In genomic region chr3:134600685-134601502, GRCh38 we compare ENCODE assay signal across 8 cellular contexts. TPM values are rescaled to one million over a fixed set of nuclear protein-coding genes. Genes with fewer than 3 reads are reported as not detected.
A peak's percentile ranks its signal among the peaks of the same experiment; 100 is the strongest.
DNase-seq lines count a peak whose midpoint lies in the region; ATAC-seq and FAIRE-seq lines count a peak whose summit lies in the region.

No MANE protein-coding gene starts in this region.

- no peak overlapping the region for H3K27ac ChIP-seq in mesenchymal stem cell (ENCODE audit: low read length, poor library complexity, severe bottlenecking)

- H3K4me2 ChIP-seq in mesenchymal stem cell (ENCODE audit: low read length, poor library complexity, severe bottlenecking), result no peak overlapping the region

- H4K8ac ChIP-seq in mesenchymal stem cell (ENCODE audit: low read length), result no peak overlapping the region

- no peak overlapping the region for H2AK5ac ChIP-seq in mesenchymal stem cell (ENCODE audit: low read length, severe bottlenecking)

- H2BK5ac ChIP-seq in mesenchymal stem cell (ENCODE audit: low read depth, low read length, poor library complexity, severe bottlenecking), result no peak overlapping the region

- H4K91ac ChIP-seq in mesenchymal stem cell (ENCODE audit: low read length), result no peak overlapping the region

- FAIRE-seq in GM18507 (lab: Jason Lieb, UNC), result peak; percentile 81

- H3K36me3 ChIP-seq in endocrine pancreas (ENCODE audit: control insufficient read depth, insufficient read depth, low read length) (no peaks in the 10 kb centered on the region), mesenchymal stem cell (ENCODE audit: control insufficient read depth in 1 of 2, insufficient read depth in 2 of 2, low read depth in 1 of 2, low read length in 2 of 2) (no peaks in the 10 kb centered on the region)

- H3K27me3 ChIP-seq in endocrine pancreas (ENCODE audit: control insufficient read depth, insufficient read depth, low read length) (no peaks in the 10 kb centered on the region), mesenchymal stem cell (ENCODE audit: control insufficient read depth in 1 of 2, insufficient read depth in 1 of 2, low read length in 2 of 2) (peaks cover 11 to 14% of the 10 kb centered on the region in 2 experiments)

- H3K9ac ChIP-seq in endocrine pancreas (ENCODE audit: control insufficient read depth, insufficient read depth, low read length) (peak overlapping the region; percentile 16), mesenchymal stem cell (ENCODE audit: low read length) (no peak overlapping the region)

- ATAC-seq in HG03159 (IDR thresholded peaks at IDR 0.05; ENCODE audit: unreplicated experiment), result peak; percentile 70

- H3K18ac ChIP-seq in mesenchymal stem cell (ENCODE audit: low read depth in 1 of 2, low read length in 2 of 2), result no peak overlapping the region

- H3K79me1 ChIP-seq in mesenchymal stem cell (replicated peaks; ENCODE audit: low read length, poor library complexity, severe bottlenecking), result no peaks in the 10 kb centered on the region

- peak; percentile 61 for DNase-seq in ACHN
- peak; percentile 74 for DNase-seq in GM18507 (ENCODE audit: extremely low spot score, insufficient read length, low read depth)
- DNase-seq in NCI-H524 (lab: John Stamatoyannopoulos, UW), result peak; percentile 65 to 74
- peak; percentile 65 to 72 for DNase-seq in activated CD4-positive, alpha-beta T cell treated with anti-CD3 and anti-CD28 coated beads, Interleukin-2, amount 50 U/mL, for 48 hours
- DNase-seq in mesenchymal stem cell, result peak; percentile 64
- peak; percentile 83 for DNase-seq in stimulated activated CD8-positive, alpha-beta memory T cell treated with anti-CD3 and anti-CD28 coated beads, Interleukin-4, amount 100 ng/mL, for 48 hours

- no peak overlapping the region for H3K23ac ChIP-seq in mesenchymal stem cell (ENCODE audit: low read length in 2 of 2)

- H3K4me1 ChIP-seq in endocrine pancreas (ENCODE audit: control insufficient read depth, insufficient read depth, low read length) (no peaks in the 10 kb centered on the region), mesenchymal stem cell (ENCODE audit: control insufficient read depth, insufficient read depth, low read depth, low read length) (peaks cover 12% of the 10 kb centered on the region)

- no peak overlapping the region for H2BK12ac ChIP-seq in mesenchymal stem cell (ENCODE audit: low read length in 2 of 2)

- no peak overlapping the region for H2BK120ac ChIP-seq in mesenchymal stem cell (ENCODE audit: low read depth, low read length)

- H3K9me3 ChIP-seq in endocrine pancreas (ENCODE audit: control insufficient read depth, low read length), result no peaks in the 10 kb centered on the region
- peaks cover 3% of the 10 kb centered on the region for H3K9me3 ChIP-seq in mesenchymal stem cell (ENCODE audit: control insufficient read depth, low read length)

- no peak overlapping the region for H2BK15ac ChIP-seq in mesenchymal stem cell (ENCODE audit: low read depth, poor library complexity, severe bottlenecking)

- 19% methylated on average over 32 of the region's 32 CpGs for WGBS in mesenchymal stem cell

- H2AFZ ChIP-seq in mesenchymal stem cell (ENCODE audit: low read depth, low read length), result no peak overlapping the region

- in situ Hi-C loops in ACHN (cut with HindIII; ENCODE audit: low pct_ligation_motif_present, low pct_unique_long_range_greater_than_20kb, low sequenced_read_pairs), result no loop called here

- H3K4ac ChIP-seq in mesenchymal stem cell (ENCODE audit: low read depth in 1 of 2, low read length in 2 of 2), result no peak overlapping the region

- no peak overlapping the region for H3K4me3 ChIP-seq in endocrine pancreas (ENCODE audit: control insufficient read depth, insufficient read depth, low read length)
- peak overlapping the region in 1 of 2 experiments; percentile 45 for H3K4me3 ChIP-seq in mesenchymal stem cell (ENCODE audit: insufficient read depth in 1 of 2, low read depth in 1 of 2, low read length in 2 of 2)

- no peak overlapping the region for H3K14ac ChIP-seq in mesenchymal stem cell (ENCODE audit: low read length in 2 of 2)

RNA-seq across cellular contexts. Expression of gene KY, which starts 49.9 kb away (rescaled TPM):
- not detected for polyA plus RNA-seq in mesenchymal stem cell (2013, experiment 1 of 2)
- not detected for polyA plus RNA-seq in mesenchymal stem cell (2013, experiment 2 of 2)
